Comparison of ENCODE assay signal across 8 cellular contexts in genomic region chr1:167043752-167044488, GRCh38. TPM values are rescaled to one million over a fixed set of nuclear protein-coding genes. Genes with fewer than 3 reads are reported as not detected.
DNase-seq lines count a peak whose midpoint lies in the region; ATAC-seq and TF ChIP-seq lines count a peak whose summit lies in the region.

No MANE protein-coding gene starts in this region.

- H3K9me3 Mint-ChIP-seq in Caco-2 (ENCODE audit: unreplicated experiment) = no peaks in the 10 kb centered on the region
- no peaks in the 10 kb centered on the region for H3K9me3 Mint-ChIP-seq in IgD-negative memory B cell

- CTCF ChIA-PET in Caco-2 (lab: Charles Lee) (interaction anchor here (0.9 to 1.4 kb wide), 2 partner anchors 15 to 134 kb away, joined by 3 to 7 read pairs; no protein-coding TSS in a partner anchor), Panc1 (lab: Charles Lee) (interaction anchor here (0.7 kb wide), 2 partner anchors 411 to 496 kb away, joined by 3 read pairs; no protein-coding TSS in a partner anchor)

- BruUV-seq in Caco-2 (replicated peaks; lab: Mats Ljungman, UMichigan) (no TSS peak), Panc1 (replicated peaks; lab: Mats Ljungman, UMichigan) (no TSS peak)

- DNase-seq in Caco-2 (peak; percentile 78 to 84), Panc1 (ENCODE audit: low read depth, low spot score) (no peak), Right ventricle myocardium inferior (ENCODE audit: missing footprints) (peak; percentile 80), retina (peak; percentile 81), HuH-7 (ENCODE audit: low spot score) (no peak)
- peak; percentile 39 for DNase-seq in activated T-helper 9 cell treated with anti-CD3 and anti-CD28 coated beads, Interleukin-2, amount 50 U/mL, for 16 hours (ENCODE audit: low read depth)

- H3K4me3 Mint-ChIP-seq in Caco-2 (ENCODE audit: unreplicated experiment) (peak overlapping the region; percentile 83), IgD-negative memory B cell (peak overlapping the region; percentile 72 to 96 (median 89))

- H3K27ac ChIP-seq in Panc1 (ENCODE audit: low read length) = no peak overlapping the region

- H3K27me3 Mint-ChIP-seq in Caco-2 (ENCODE audit: insufficient read depth, unreplicated experiment) (peaks cover 14% of the 10 kb centered on the region), IgD-negative memory B cell (peaks cover 11% of the 10 kb centered on the region)

- intact Hi-C loops in Caco-2 (cut with micrococcal nuclease; ENCODE audit: unreplicated experiment) = no loop called here
- intact Hi-C loops in Panc1 (cut with micrococcal nuclease; ENCODE audit: unreplicated experiment) = no loop called here
- intact Hi-C loops in Right ventricle myocardium inferior (cut with DNase I) = no loop called here

- POLR2A ChIA-PET in Caco-2 (lab: Charles Lee) = interaction anchor here (0.6 kb wide), 1 partner anchor 105 kb away, joined by 3 read pairs; no protein-coding TSS in a partner anchor
- POLR2A ChIA-PET in Panc1 (lab: Charles Lee) = no interaction called here

- peak; percentile 99 for ATAC-seq in GM21390 (IDR thresholded peaks at IDR 0.05; ENCODE audit: unreplicated experiment)
- ATAC-seq in Panc1 = peak; percentile 83; the same call in 1 of the 2 replicates
- ATAC-seq in Right ventricle myocardium inferior = peak; percentile 74

- H3K27me3 ChIP-seq in Caco-2 (replicated peaks; ENCODE audit: control insufficient read depth, insufficient read depth, low read length) (no peaks in the 10 kb centered on the region), Panc1 (ENCODE audit: control insufficient read depth, insufficient read depth, low read length) (peaks cover 22% of the 10 kb centered on the region)

- H3K36me3 Mint-ChIP-seq in Caco-2 (ENCODE audit: insufficient read depth, unreplicated experiment) (no peaks in the 10 kb centered on the region), IgD-negative memory B cell (no peaks in the 10 kb centered on the region)

- H3K9me3 ChIP-seq in Caco-2 (no peaks in the 10 kb centered on the region; the same call in 1 of the 2 replicates), Panc1 (ENCODE audit: control insufficient read depth, insufficient read depth, low read depth, low read length) (no peaks in the 10 kb centered on the region)

- no peaks in the 10 kb centered on the region for H3K4me1 ChIP-seq in Caco-2
- H3K4me1 ChIP-seq in Panc1 (ENCODE audit: control insufficient read depth, insufficient read depth, low read length) = no peaks in the 10 kb centered on the region

- peak overlapping the region; percentile 79 for H3K27ac Mint-ChIP-seq in Caco-2 (ENCODE audit: unreplicated experiment)
- H3K27ac Mint-ChIP-seq in IgD-negative memory B cell = peak overlapping the region; percentile 6 to 86 (median 24)

- H3K4me1 Mint-ChIP-seq in Caco-2 (ENCODE audit: low read depth, unreplicated experiment) (peaks cover 11% of the 10 kb centered on the region), IgD-negative memory B cell (peaks cover 11 to 12% (median 11%) of the 10 kb centered on the region in 3 donors)

- H3K4me3 ChIP-seq in Caco-2 (ENCODE audit: low read depth, low read length) (peak overlapping the region; percentile 28), Panc1 (ENCODE audit: low read depth in 2 of 2, low read length in 2 of 2) (peak overlapping the region; percentile 19 to 51)

- in situ Hi-C loops in Panc1 (cut with HindIII; ENCODE audit: low pct_unique_long_range_greater_than_20kb, low sequenced_read_pairs) = no loop called here

- H3K36me3 ChIP-seq in Caco-2 (ENCODE audit: control insufficient read depth, insufficient read depth, low read length) (no peaks in the 10 kb centered on the region), Panc1 (ENCODE audit: control insufficient read depth, insufficient read depth, low read length) (no peaks in the 10 kb centered on the region)

- TF ChIP-seq CTCF in Caco-2 (IDR thresholded peaks at IDR 0.05; ENCODE audit: insufficient read depth in 1 of 2, low read depth in 1 of 2, low read length in 1 of 2, severe bottlenecking in 1 of 2, unreplicated experiment in 1 of 2) (no peak), Panc1 (IDR thresholded peaks at IDR 0.05) (no peak)

RNA-seq across cellular contexts. Expression of gene GPA33, which starts 46.3 kb away (rescaled TPM):
- total RNA-seq in Caco-2 (2022) (not detected in 2 replicates), Panc1 (2021; ENCODE audit: unreplicated experiment) (0.18 TPM), Right ventricle myocardium inferior (0.62 TPM)
- 3.3 TPM for polyA plus RNA-seq in IgD-negative memory B cell
- polyA plus RNA-seq in Panc1 (2012; ENCODE audit: insufficient read length) = not detected

RNA-seq across cellular contexts. Expression of gene STYXL2, which starts 50.0 kb away (rescaled TPM):
- not detected in 2 replicates for total RNA-seq in Caco-2 (2022)
- not detected for polyA plus RNA-seq in IgD-negative memory B cell
- total RNA-seq in Panc1 (2021; ENCODE audit: unreplicated experiment) = not detected
- not detected for polyA plus RNA-seq in Panc1 (2012; ENCODE audit: insufficient read length)
- 127 TPM for total RNA-seq in Right ventricle myocardium inferior

RNA-seq across cellular contexts. Expression of gene MAEL, which starts 54.8 kb away (rescaled TPM):
- total RNA-seq in Caco-2 (2022) (not detected in 2 replicates), Panc1 (2021; ENCODE audit: unreplicated experiment) (not detected), Right ventricle myocardium inferior (0.87 TPM)
- not detected for polyA plus RNA-seq in IgD-negative memory B cell
- polyA plus RNA-seq in Panc1 (2012; ENCODE audit: insufficient read length) = not detected

Comparison
In these comparisons a context has a peak if more than half of its experiments do, and no peak if none do; other contexts are left out.
1. DNase-seq: peak in Caco-2 (2 of 2), activated T-helper 9 cell treated with anti-CD3 and anti-CD28 coated beads, Interleukin-2, amount 50 U/mL, for 16 hours (single experiment), Right ventricle myocardium inferior (single experiment) and retina (single experiment); none in Panc1 (single experiment) and HuH-7 (single experiment).
2. RNA of gene STYXL2, which starts 50.0 kb away (total RNA-seq): 127 TPM in Right ventricle myocardium inferior (single experiment); not detected in Caco-2 and not detected in Panc1 (single experiment); every median in the first group is over 100 times any median in the second.
3. Peak in every context shown above with its lines, with median percentiles within 50 percentile points of each other: ATAC-seq.